Comparison of ENCODE assay signal across 17 cellular contexts in genomic region chr11:19838994-19839768, GRCh38.
DNase-seq lines count a peak whose midpoint lies in the region; ATAC-seq and TF ChIP-seq lines count a peak whose summit lies in the region.
"Had no signal": no experiment of that assay in that cellular context is flagged by ENCODE, and none has a peak within 500 bp of the region (broad histone marks: within the 10 kb centered on the region; RNA-seq: fewer than 3 reads in every experiment).

No MANE protein-coding gene starts in this region.

- H3K27me3 Mint-ChIP-seq in CD8-positive, alpha-beta T cell (ENCODE audit: low read depth): no peaks in the 10 kb centered on the region

- no peak overlapping the region for H3K4me3 Mint-ChIP-seq in CD8-positive, alpha-beta T cell

- H3K36me3 Mint-ChIP-seq in CD8-positive, alpha-beta T cell: no peaks in the 10 kb centered on the region

- 33 to 34% methylated on average over 4 of the region's 4 CpGs for WGBS in aorta, 2 donors

- no peak for TF ChIP-seq CTCF in ascending aorta (IDR thresholded peaks at IDR 0.05)
- TF ChIP-seq CTCF in CD8-positive, alpha-beta T cell (IDR thresholded peaks at IDR 0.05): no peak

- CTCF ChIA-PET in CD8-positive, alpha-beta T cell (lab: Charles Lee): interaction anchor here (0.6 kb wide), 1 partner anchor 10 kb away, joined by 3 read pairs; no protein-coding TSS in a partner anchor

- peak; percentile 31 for ATAC-seq in aorta (ENCODE audit: low FRiP score)
- no peak for ATAC-seq in GM21367 (IDR thresholded peaks at IDR 0.05; ENCODE audit: unreplicated experiment)
- no peak for ATAC-seq in CD8-positive, alpha-beta T cell
- ATAC-seq: HepG2, Panc1 had no signal

- POLR2A ChIA-PET in CD8-positive, alpha-beta T cell (lab: Charles Lee): no interaction called here

- no peaks in the 10 kb centered on the region for H3K9me3 ChIP-seq in ascending aorta
- H3K9me3 ChIP-seq in aorta (ENCODE audit: control insufficient read depth, low read length): no peaks in the 10 kb centered on the region
- no peaks in the 10 kb centered on the region for H3K9me3 ChIP-seq in CD8-positive, alpha-beta T cell (ENCODE audit: low read length)

- H3K4me1 ChIP-seq in ascending aorta: peaks cover 0 to 22% of the 10 kb centered on the region in 2 donors
- H3K4me1 ChIP-seq in aorta (ENCODE audit: control insufficient read depth in 1 of 2, insufficient read depth in 2 of 2, low read length in 2 of 2): peaks cover 3 to 10% of the 10 kb centered on the region in 2 donors
- H3K4me1 ChIP-seq in CD8-positive, alpha-beta T cell (ENCODE audit: insufficient read depth, low read length): no peaks in the 10 kb centered on the region
- H3K4me1 ChIP-seq: BLaER1 treated with 17β-estradiol and CSF1 and Interleukin-3, amounts not matched to agents 10 nM and 100 nM had no signal

- intact Hi-C loops in ascending aorta (cut with DNase I) (no loop called here), aorta (cut with DNase I) (no loop called here)
- intact Hi-C loops in CD8-positive, alpha-beta T cell (cut with DNase I, micrococcal nuclease): no loop called here

- no peak overlapping the region for H3K27ac Mint-ChIP-seq in CD8-positive, alpha-beta T cell

- no peak overlapping the region for H3K4me3 ChIP-seq in ascending aorta
- H3K4me3 ChIP-seq in aorta (ENCODE audit: low read length in 2 of 2): no peak overlapping the region
- no peak overlapping the region for H3K4me3 ChIP-seq in CD8-positive, alpha-beta T cell (ENCODE audit: low read depth, low read length)
- H3K4me3 ChIP-seq: BLaER1 treated with 17β-estradiol and CSF1 and Interleukin-3, amounts not matched to agents 10 nM and 100 nM had no signal

- H3K4me1 Mint-ChIP-seq in CD8-positive, alpha-beta T cell (ENCODE audit: low read depth): no peaks in the 10 kb centered on the region

- H3K27ac ChIP-seq in ascending aorta (peak overlapping the region; percentile 15 to 23), aorta (ENCODE audit: low read depth in 1 of 2, low read length in 2 of 2) (peak overlapping the region in 1 of 2 donors; percentile 43)
- no peak overlapping the region for H3K27ac ChIP-seq in CD8-positive, alpha-beta T cell (ENCODE audit: low read depth, low read length)
- H3K27ac ChIP-seq: BLaER1 treated with 17β-estradiol and CSF1 and Interleukin-3, amounts not matched to agents 10 nM and 100 nM had no signal

- H3K27me3 ChIP-seq in ascending aorta: no peaks in the 10 kb centered on the region
- H3K27me3 ChIP-seq in aorta (ENCODE audit: control insufficient read depth in 1 of 2, insufficient read depth in 2 of 2, low read length in 1 of 2): no peaks in the 10 kb centered on the region
- no peaks in the 10 kb centered on the region for H3K27me3 ChIP-seq in CD8-positive, alpha-beta T cell (ENCODE audit: insufficient read depth, low read length)
- H3K27me3 ChIP-seq: BLaER1 treated with 17β-estradiol and CSF1 and Interleukin-3, amounts not matched to agents 10 nM and 100 nM had no signal

- H3K36me3 ChIP-seq in ascending aorta: peaks cover 24 to 55% of the 10 kb centered on the region in 2 donors
- peaks cover 6 to 7% of the 10 kb centered on the region in 2 donors for H3K36me3 ChIP-seq in aorta (ENCODE audit: control insufficient read depth in 1 of 2, insufficient read depth in 2 of 2, low read length in 1 of 2)
- no peaks in the 10 kb centered on the region for H3K36me3 ChIP-seq in CD8-positive, alpha-beta T cell (ENCODE audit: insufficient read depth, low read length)
- H3K36me3 ChIP-seq: BLaER1 treated with 17β-estradiol and CSF1 and Interleukin-3, amounts not matched to agents 10 nM and 100 nM had no signal

- H3K9me3 Mint-ChIP-seq in CD8-positive, alpha-beta T cell: no peaks in the 10 kb centered on the region

- DNase-seq in HK-2 (ENCODE audit: unreplicated experiment) (peak; percentile 54), ascending aorta (ENCODE audit: low spot score in 2 of 2) (no peak), kidney glomerular epithelial cell (lab: John Stamatoyannopoulos, UW) (peak; percentile 90), aorta (no peak), NK-92 (lab: John Stamatoyannopoulos, UW; ENCODE audit: unreplicated experiment) (no peak)
- no peak for DNase-seq in CD8-positive, alpha-beta T cell
- DNase-seq: DMS53, Karpas-422, NCI-H1417 treated with DMSO at 0.1 percent for 48 hours, NCI-H2029 treated with DMSO at 0.1 percent for 48 hours, NCI-H510A, NCI-H82, Right ventricle myocardium superior had no signal

Comparison
In these comparisons a context has a peak if more than half of its experiments do, and no peak if none do; other contexts are left out.
1. DNase-seq: peak in HK-2 (single experiment) and kidney glomerular epithelial cell (single experiment); none in ascending aorta (0 of 2), aorta (0 of 2), NK-92 (single experiment) and CD8-positive, alpha-beta T cell (0 of 7).